ENCODE assay signal across 13 cellular contexts in genomic region chr10:73871295-73871914, GRCh38. TPM values are rescaled to one million over a fixed set of nuclear protein-coding genes. Genes with fewer than 3 reads are reported as not detected.
DNase-seq lines count a peak whose midpoint lies in the region; ATAC-seq and TF ChIP-seq lines count a peak whose summit lies in the region.
"Had no signal": no experiment of that assay in that cellular context is flagged by ENCODE, and none has a peak within 500 bp of the region (broad histone marks: within the 10 kb centered on the region; RNA-seq: fewer than 3 reads in every experiment).

No MANE protein-coding gene starts in this region.

- peak overlapping the region; percentile 90 for H3K4me3 ChIP-seq in thoracic aorta

- peaks cover 20% of the 10 kb centered on the region for H3K36me3 ChIP-seq in thoracic aorta

- no peak for DNase-seq in activated CD4-positive, alpha-beta memory T cell treated with anti-CD3 and anti-CD28 coated beads for 36 hours
- no peak for DNase-seq in activated CD4-positive, alpha-beta memory T cell treated with anti-CD3 and anti-CD28 coated beads, Interleukin-2, amount 10 ng/mL, durations not matched to agents 7 days and 5 days
- DNase-seq in memory B cell (ENCODE audit: low spot score in 2 of 2) = no peak
- DNase-seq in thoracic aorta (ENCODE audit: low spot score) = no peak
- no peak for DNase-seq in hypothalamus (lab: John Stamatoyannopoulos, UW)
- DNase-seq in stimulated activated CD4-positive, alpha-beta T cell treated with anti-CD3 and anti-CD28 coated beads, Interleukin-2, amount 100 ng/mL, for 48 hours = no peak
- DNase-seq: foreskin keratinocyte, left cardiac atrium, NCI-H446 had no signal

- intact Hi-C loops in activated CD4-positive, alpha-beta memory T cell treated with anti-CD3 and anti-CD28 coated beads for 36 hours (cut with micrococcal nuclease) = no loop called here

- H3K4me3 Mint-ChIP-seq in activated CD4-positive, alpha-beta memory T cell treated with anti-CD3 and anti-CD28 coated beads for 36 hours = no peak overlapping the region
- H3K4me3 Mint-ChIP-seq in activated CD4-positive, alpha-beta memory T cell treated with anti-CD3 and anti-CD28 coated beads, Interleukin-2, amount 10 ng/mL, durations not matched to agents 7 days and 5 days = no peak overlapping the region
- peak overlapping the region; percentile 6 for H3K4me3 Mint-ChIP-seq in activated naive CD8-positive, alpha-beta T cell
- H3K4me3 Mint-ChIP-seq in memory B cell = no peak overlapping the region

- peaks cover 3% of the 10 kb centered on the region for H3K36me3 Mint-ChIP-seq in activated CD4-positive, alpha-beta memory T cell treated with anti-CD3 and anti-CD28 coated beads for 36 hours
- H3K36me3 Mint-ChIP-seq in activated CD4-positive, alpha-beta memory T cell treated with anti-CD3 and anti-CD28 coated beads, Interleukin-2, amount 10 ng/mL, durations not matched to agents 7 days and 5 days (ENCODE audit: low read depth) = peaks cover 41% of the 10 kb centered on the region
- no peaks in the 10 kb centered on the region for H3K36me3 Mint-ChIP-seq in activated naive CD8-positive, alpha-beta T cell
- H3K36me3 Mint-ChIP-seq in memory B cell = peaks cover 6% of the 10 kb centered on the region

- ATAC-seq in memory B cell (ENCODE audit: low read depth) (no peak), thoracic aorta (ENCODE audit: insufficient number of reproducible peaks, low FRiP score, low read depth) (no peak), GM21825 (IDR thresholded peaks at IDR 0.05; ENCODE audit: unreplicated experiment) (no peak)
- ATAC-seq: foreskin keratinocyte, left cardiac atrium had no signal

- no peaks in the 10 kb centered on the region for H3K27me3 ChIP-seq in thoracic aorta (replicated peaks; ENCODE audit: insufficient read depth)
- H3K27me3 ChIP-seq: foreskin keratinocyte had no signal

- H3K9me3 ChIP-seq in thoracic aorta = no peaks in the 10 kb centered on the region

- no peaks in the 10 kb centered on the region for H3K27me3 Mint-ChIP-seq in activated CD4-positive, alpha-beta memory T cell treated with anti-CD3 and anti-CD28 coated beads for 36 hours
- H3K27me3 Mint-ChIP-seq in activated CD4-positive, alpha-beta memory T cell treated with anti-CD3 and anti-CD28 coated beads, Interleukin-2, amount 10 ng/mL, durations not matched to agents 7 days and 5 days = no peaks in the 10 kb centered on the region
- no peaks in the 10 kb centered on the region for H3K27me3 Mint-ChIP-seq in activated naive CD8-positive, alpha-beta T cell
- H3K27me3 Mint-ChIP-seq in memory B cell = no peaks in the 10 kb centered on the region

- H3K4me1 ChIP-seq in thoracic aorta (ENCODE audit: control insufficient read depth in 1 of 2, low read depth in 2 of 2) = peaks cover 51 to 88% of the 10 kb centered on the region in 2 donors
- H3K4me1 ChIP-seq: parathyroid adenoma had no signal

- peak overlapping the region; percentile 73 to 90 for H3K27ac ChIP-seq in thoracic aorta
- H3K27ac ChIP-seq: foreskin keratinocyte, parathyroid adenoma had no signal

- CTCF ChIA-PET in activated CD4-positive, alpha-beta memory T cell treated with anti-CD3 and anti-CD28 coated beads for 36 hours (lab: Charles Lee) = interaction anchor here (2.9 kb wide), 1 partner anchor 8 kb away, joined by 18 read pairs; no protein-coding TSS in a partner anchor
- CTCF ChIA-PET in activated CD4-positive, alpha-beta memory T cell treated with anti-CD3 and anti-CD28 coated beads, Interleukin-2, amount 10 ng/mL, durations not matched to agents 7 days and 5 days (lab: Charles Lee) = interaction anchor here (1.3 kb wide), 1 partner anchor 9 kb away, joined by 3 read pairs; no protein-coding TSS in a partner anchor

- H3K4me1 Mint-ChIP-seq in activated CD4-positive, alpha-beta memory T cell treated with anti-CD3 and anti-CD28 coated beads for 36 hours (ENCODE audit: low read depth) = peaks cover 57% of the 10 kb centered on the region
- H3K4me1 Mint-ChIP-seq in activated CD4-positive, alpha-beta memory T cell treated with anti-CD3 and anti-CD28 coated beads, Interleukin-2, amount 10 ng/mL, durations not matched to agents 7 days and 5 days = peaks cover 65% of the 10 kb centered on the region
- H3K4me1 Mint-ChIP-seq in activated naive CD8-positive, alpha-beta T cell (ENCODE audit: low read depth) = peaks cover 75% of the 10 kb centered on the region
- peaks cover 36% of the 10 kb centered on the region for H3K4me1 Mint-ChIP-seq in memory B cell

- POLR2A ChIA-PET in activated CD4-positive, alpha-beta memory T cell treated with anti-CD3 and anti-CD28 coated beads for 36 hours (lab: Charles Lee) = interaction anchor here (0.7 kb wide), 1 partner anchor 8 kb away, joined by 3 read pairs; no protein-coding TSS in a partner anchor
- POLR2A ChIA-PET in activated CD4-positive, alpha-beta memory T cell treated with anti-CD3 and anti-CD28 coated beads, Interleukin-2, amount 10 ng/mL, durations not matched to agents 7 days and 5 days (lab: Charles Lee) = interaction anchor here (1.2 to 1.5 kb wide), 2 partner anchors 10 to 22 kb away, joined by 3 to 5 read pairs; no protein-coding TSS in a partner anchor

- peak overlapping the region; percentile 50 for H3K27ac Mint-ChIP-seq in activated CD4-positive, alpha-beta memory T cell treated with anti-CD3 and anti-CD28 coated beads for 36 hours
- H3K27ac Mint-ChIP-seq in activated CD4-positive, alpha-beta memory T cell treated with anti-CD3 and anti-CD28 coated beads, Interleukin-2, amount 10 ng/mL, durations not matched to agents 7 days and 5 days = no peak overlapping the region
- peak overlapping the region; percentile 90 for H3K27ac Mint-ChIP-seq in activated naive CD8-positive, alpha-beta T cell
- H3K27ac Mint-ChIP-seq in memory B cell = peak overlapping the region; percentile 56
- H3K27ac Mint-ChIP-seq: activated T-helper 2 cell treated with anti-CD3 and anti-CD28 coated beads, Interferon-gamma antibody, Interleukin-2, Interleukin-4, amounts not matched to agents 10 μg/mL and 5 μg/mL and 100 μg/mL, durations not matched to agents 14 hours and 24 hours and 36 hours had no signal

- no peaks in the 10 kb centered on the region for H3K9me3 Mint-ChIP-seq in activated CD4-positive, alpha-beta memory T cell treated with anti-CD3 and anti-CD28 coated beads for 36 hours
- H3K9me3 Mint-ChIP-seq in activated CD4-positive, alpha-beta memory T cell treated with anti-CD3 and anti-CD28 coated beads, Interleukin-2, amount 10 ng/mL, durations not matched to agents 7 days and 5 days = no peaks in the 10 kb centered on the region
- H3K9me3 Mint-ChIP-seq in activated naive CD8-positive, alpha-beta T cell (ENCODE audit: low read depth) = no peaks in the 10 kb centered on the region
- no peaks in the 10 kb centered on the region for H3K9me3 Mint-ChIP-seq in memory B cell
- H3K9me3 Mint-ChIP-seq: activated T-helper 2 cell treated with anti-CD3 and anti-CD28 coated beads, Interferon-gamma antibody, Interleukin-2, Interleukin-4, amounts not matched to agents 10 μg/mL and 5 μg/mL and 100 μg/mL, durations not matched to agents 14 hours and 24 hours and 36 hours had no signal

- TF ChIP-seq CTCF in thoracic aorta (IDR thresholded peaks at IDR 0.05) = no peak

RNA-seq across cellular contexts. Expression of gene CAMK2G, which starts 3.0 kb away (rescaled TPM):
- 10 to 100 TPM; 20.8 to 21.5 TPM for total RNA-seq in activated CD4-positive, alpha-beta memory T cell treated with anti-CD3 and anti-CD28 coated beads for 36 hours
- 10 to 100 TPM; 46.4 to 48.5 TPM for total RNA-seq in activated CD4-positive, alpha-beta memory T cell treated with anti-CD3 and anti-CD28 coated beads, Interleukin-2, amount 10 ng/mL, durations not matched to agents 7 days and 5 days
- total RNA-seq in thoracic aorta = 100 to 1,000 TPM in 1 of 2 donors, 10 to 100 TPM in 1; 78.8 to 149 TPM

RNA-seq across cellular contexts. Expression of gene PLAU, which starts 39.5 kb away (rescaled TPM):
- under 1 TPM; 0.45 to 0.73 TPM for total RNA-seq in activated CD4-positive, alpha-beta memory T cell treated with anti-CD3 and anti-CD28 coated beads for 36 hours
- 1 to 10 TPM; 3.0 to 5.3 TPM for total RNA-seq in activated CD4-positive, alpha-beta memory T cell treated with anti-CD3 and anti-CD28 coated beads, Interleukin-2, amount 10 ng/mL, durations not matched to agents 7 days and 5 days
- total RNA-seq in thoracic aorta = 100 to 1,000 TPM in 1 of 2 donors, 1 to 10 TPM in 1; 8.1 to 100 TPM
